14 cellular contexts compared by ENCODE assay signal in genomic region chr5:177130211-177131018, GRCh38. TPM values are rescaled to one million over a fixed set of nuclear protein-coding genes. Genes with fewer than 3 reads are reported as not detected.
A peak's percentile ranks its signal among the peaks of the same experiment; 100 is the strongest.
DNase-seq lines count a peak whose midpoint lies in the region; ATAC-seq and TF ChIP-seq lines count a peak whose summit lies in the region.
"Had no signal": no experiment of that assay in that cellular context is flagged by ENCODE, and none has a peak within 500 bp of the region (broad histone marks: within the 10 kb centered on the region; RNA-seq: fewer than 3 reads in every experiment).

No MANE protein-coding gene starts in this region.

- H3K27me3 Mint-ChIP-seq in GM23338 (ENCODE audit: insufficient read depth, low read depth, poor library complexity) (peaks cover 20% of the 10 kb centered on the region), T-helper 17 cell (no peaks in the 10 kb centered on the region), neural crest cell (ENCODE audit: low read depth) (peaks cover 7% of the 10 kb centered on the region)

- H3K9me3 Mint-ChIP-seq in GM23338: no peaks in the 10 kb centered on the region
- no peaks in the 10 kb centered on the region for H3K9me3 Mint-ChIP-seq in neural crest cell
- H3K9me3 Mint-ChIP-seq: activated T-cell treated with anti-CD3 and anti-CD28 coated beads, Interleukin-2, amount 50 U/mL, for 72 hours had no signal

- H3K27ac ChIP-seq in GM23338 (ENCODE audit: low read depth) (peak overlapping the region; percentile 100), vagina (no peak overlapping the region)
- H3K27ac ChIP-seq: BLaER1 had no signal

- H3K36me3 Mint-ChIP-seq in GM23338 (ENCODE audit: low read depth) (peaks cover 14% of the 10 kb centered on the region), T-helper 17 cell (ENCODE audit: low read depth) (peaks cover 1% of the 10 kb centered on the region), neural crest cell (ENCODE audit: low read depth) (peaks cover 4% of the 10 kb centered on the region)

- no peak for TF ChIP-seq POLR2A in vagina (IDR thresholded peaks at IDR 0.05)

- no peaks in the 10 kb centered on the region; the same call in 1 of the 2 replicates for H3K9me2 ChIP-seq in GM23338 (ENCODE audit: insufficient read depth)

- intact Hi-C loops in vagina (cut with DNase I): no loop called here

- peaks cover 6% of the 10 kb centered on the region for H3K36me3 ChIP-seq in GM23338 (ENCODE audit: insufficient read depth)
- H3K36me3 ChIP-seq in vagina: no peaks in the 10 kb centered on the region

- H3F3A ChIP-seq in GM23338 (replicated peaks; ENCODE audit: low read depth): peaks cover 10% of the 10 kb centered on the region; the same call in 1 of the 2 replicates

- peak overlapping the region; percentile 94 for H3K4me2 ChIP-seq in GM23338

- peaks cover 27% of the 10 kb centered on the region for H3K79me2 ChIP-seq in GM23338 (replicated peaks; ENCODE audit: insufficient read depth)

- H3K4me1 Mint-ChIP-seq in GM23338: peaks cover 31% of the 10 kb centered on the region
- H3K4me1 Mint-ChIP-seq in T-helper 17 cell: peaks cover 41% of the 10 kb centered on the region
- peaks cover 15% of the 10 kb centered on the region for H3K4me1 Mint-ChIP-seq in neural crest cell

- H3K27me3 ChIP-seq in GM23338 (ENCODE audit: insufficient read depth) (no peaks in the 10 kb centered on the region), vagina (no peaks in the 10 kb centered on the region)
- H3K27me3 ChIP-seq: BLaER1, MG63 had no signal

- peaks cover 22% of the 10 kb centered on the region for H3K4me1 ChIP-seq in GM23338 (ENCODE audit: insufficient read depth)
- H3K4me1 ChIP-seq in vagina: peaks cover 9% of the 10 kb centered on the region

- H3K9me3 ChIP-seq in T-helper 17 cell (ENCODE audit: control insufficient read depth, low read length, poor library complexity, severe bottlenecking): no peaks in the 10 kb centered on the region
- no peaks in the 10 kb centered on the region for H3K9me3 ChIP-seq in vagina
- H3K9me3 ChIP-seq: BLaER1, MG63 had no signal

- H3K27ac Mint-ChIP-seq in GM23338 (no peak overlapping the region), T-helper 17 cell (peak overlapping the region; percentile 89), neural crest cell (ENCODE audit: unreplicated experiment) (no peak overlapping the region)

- TF ChIP-seq CTCF in GM23338 (conservative IDR thresholded peaks at IDR 0.05; ENCODE audit: low read depth in 2 of 2) (no peak), fibroblast of the aortic adventitia (IDR thresholded peaks at IDR 0.05; ENCODE audit: insufficient read depth, low read length) (no peak), neural crest cell (conservative IDR thresholded peaks at IDR 0.05) (no peak), vagina (IDR thresholded peaks at IDR 0.05) (no peak)

- H3K4me3 Mint-ChIP-seq in GM23338 (peak overlapping the region; percentile 94), T-helper 17 cell (no peak overlapping the region), neural crest cell (peak overlapping the region; percentile 85)

- peak overlapping the region; percentile 88; the same call in 1 of the 2 replicates for H3K4me3 ChIP-seq in GM23338
- H3K4me3 ChIP-seq in fibroblast of the aortic adventitia (ENCODE audit: low read depth, low read length): no peak overlapping the region
- no peak overlapping the region for H3K4me3 ChIP-seq in vagina
- H3K4me3 ChIP-seq: BLaER1, MG63, skin epidermis had no signal

- ATAC-seq in GM23338: no peak
- ATAC-seq in T-helper 17 cell: no peak
- no peak for ATAC-seq in GM18909 (IDR thresholded peaks at IDR 0.05; ENCODE audit: poor library complexity, unreplicated experiment)
- ATAC-seq in GM19324 (IDR thresholded peaks at IDR 0.05; ENCODE audit: low FRiP score, unreplicated experiment): no peak
- ATAC-seq: activated T-cell treated with anti-CD3 and anti-CD28 coated beads, Interleukin-2, amount 50 U/mL, for 72 hours had no signal

- no peak overlapping the region for H2AFZ ChIP-seq in GM23338

- DNase-seq in GM23338 (ENCODE audit: low spot score) (peak; percentile 60), T-helper 17 cell (no peak), fibroblast of the aortic adventitia (ENCODE audit: low read depth) (peak; percentile 26), neural crest cell (ENCODE audit: low read depth, low spot score) (no peak), vagina (ENCODE audit: extremely low spot score in 2 of 2) (no peak), SKM-1 treated with dmso at 0.1 percent for 144 hours (lab: John Stamatoyannopoulos, UW; ENCODE audit: unreplicated experiment) (no peak)
- DNase-seq: activated CD4-positive, alpha-beta T cell treated with anti-CD3 and anti-CD28 coated beads for 4 hours; activated T-cell treated with anti-CD3 and anti-CD28 coated beads, Interleukin-2, amount 50 U/mL, for 72 hours; MG63; occipital lobe had no signal

- peaks cover 5% of the 10 kb centered on the region for H4K20me1 ChIP-seq in GM23338 (replicated peaks; ENCODE audit: insufficient read depth)
- H4K20me1 ChIP-seq: BLaER1 had no signal

TF ChIP-seq in GM23338, 12 proteins besides CTCF, POLR2A, EP300 and RAD21:
- TF ChIP-seq STAT1 (IDR thresholded peaks at IDR 0.05; ENCODE audit: unreplicated experiment) (no peak), NANOG (IDR thresholded peaks at IDR 0.05; ENCODE audit: borderline replicate concordance) (peak; percentile 51; the same call in 1 of the 2 replicates)

RNA-seq across cellular contexts. Expression of gene NSD1, which starts 3.2 kb away (rescaled TPM):
- total RNA-seq in GM23338 (2014; rRNA removed; shearing (Covaris generic)): 85.9 and 106 TPM in 2 replicates
- polyA plus RNA-seq in GM23338 (2016; fragmentation: Nextera tagmentation; extraction: Ambion mirVana): 82.5 and 96.4 TPM in 2 replicates
- total RNA-seq in T-helper 17 cell (100 to 1,000 TPM; 103 TPM), fibroblast of the aortic adventitia (ENCODE audit: low replicate concordance) (50.3 and 136 TPM in 2 replicates), neural crest cell (122 TPM in 2 replicates), vagina (45.4 TPM)

RNA-seq across cellular contexts. Expression of gene FGFR4, which starts 43.7 kb away (rescaled TPM):
- 145 and 150 TPM in 2 replicates for total RNA-seq in GM23338 (2014; rRNA removed; shearing (Covaris generic))
- 40.3 and 43.4 TPM in 2 replicates for polyA plus RNA-seq in GM23338 (2016; fragmentation: Nextera tagmentation; extraction: Ambion mirVana)
- total RNA-seq in T-helper 17 cell (1 to 10 TPM; 1.4 to 3.8 TPM), fibroblast of the aortic adventitia (ENCODE audit: low replicate concordance) (0.74 TPM in 1 of 2 replicates, not detected in the other), neural crest cell (5.4 and 7.1 TPM in 2 replicates), vagina (12.0 TPM)

Comparison
In these comparisons a context has a peak if more than half of its experiments do, and no peak if none do; other contexts are left out.
1. DNase-seq: peak in GM23338 (single experiment) and fibroblast of the aortic adventitia (single experiment); none in T-helper 17 cell (0 of 3), neural crest cell (single experiment), vagina (0 of 2) and SKM-1 treated with dmso at 0.1 percent for 144 hours (single experiment).
2. RNA of gene FGFR4, which starts 43.7 kb away (total RNA-seq): 145 to 150 TPM in GM23338; 12.0 TPM in vagina (single experiment), 5.4 to 7.1 TPM in neural crest cell, 1.4 to 3.8 TPM in T-helper 17 cell and 0.74 TPM in fibroblast of the aortic adventitia; every median in the first group is over 10 times any median in the second.